ENCODE assay signal across 9 cellular contexts in genomic region chr15:58212909-58213526, GRCh38.
A peak's percentile ranks its signal among the peaks of the same experiment; 100 is the strongest.
DNase-seq lines count a peak whose midpoint lies in the region; ATAC-seq and TF ChIP-seq lines count a peak whose summit lies in the region.
"Had no signal": no experiment of that assay in that cellular context is flagged by ENCODE, and none has a peak within 500 bp of the region (broad histone marks: within the 10 kb centered on the region; RNA-seq: fewer than 3 reads in every experiment).

No MANE protein-coding gene starts in this region.

- H3K27me3 ChIP-seq in gastroesophageal sphincter: no peaks in the 10 kb centered on the region
- no peaks in the 10 kb centered on the region for H3K27me3 ChIP-seq in testis

- H3K4me1 Mint-ChIP-seq in HFFc6 (ENCODE audit: low read depth) (peaks cover 26% of the 10 kb centered on the region), T-cell (peaks cover 0 to 3% (median 2%) of the 10 kb centered on the region in 3 donors)
- H3K4me1 Mint-ChIP-seq in activated naive CD8-positive, alpha-beta T cell treated with anti-CD3 and anti-CD28 coated beads, Interleukin-2, amount 50 U/mL, for 24 hours: no peaks in the 10 kb centered on the region

- POLR2A ChIA-PET in T-cell (lab: Charles Lee): interaction anchor here in 1 of 2 donors (0.5 kb wide), 1 partner anchor 31 kb away, joined by 4 read pairs; no protein-coding TSS in a partner anchor

- DNase-seq in AML-193 (lab: John Stamatoyannopoulos, UW) (peak; percentile 28 to 46), HFFc6 (peak; percentile 48), SK-N-DZ (ENCODE audit: low spot score) (peak; percentile 35), testis (peak; percentile 28), T-cell (no peak)
- DNase-seq in activated naive CD8-positive, alpha-beta T cell treated with anti-CD3 and anti-CD28 coated beads, Interleukin-2, amount 50 U/mL, for 24 hours: no peak
- DNase-seq in activated CD4-positive, CD25-positive, alpha-beta regulatory T cell (lab: John Stamatoyannopoulos, UW): no peak

- H3K36me3 Mint-ChIP-seq in HFFc6 (ENCODE audit: low read depth) (no peaks in the 10 kb centered on the region), T-cell (no peaks in the 10 kb centered on the region)
- no peaks in the 10 kb centered on the region for H3K36me3 Mint-ChIP-seq in activated naive CD8-positive, alpha-beta T cell treated with anti-CD3 and anti-CD28 coated beads, Interleukin-2, amount 50 U/mL, for 24 hours (ENCODE audit: low read depth)

- no peaks in the 10 kb centered on the region; the same call in 1 of the 2 replicates for H3K27me3 Mint-ChIP-seq in HFFc6 (ENCODE audit: insufficient read depth)
- no peaks in the 10 kb centered on the region for H3K27me3 Mint-ChIP-seq in activated naive CD8-positive, alpha-beta T cell treated with anti-CD3 and anti-CD28 coated beads, Interleukin-2, amount 50 U/mL, for 24 hours
- no peaks in the 10 kb centered on the region for H3K27me3 Mint-ChIP-seq in T-cell

- H3K9me3 Mint-ChIP-seq in HFFc6 (no peaks in the 10 kb centered on the region), T-cell (no peaks in the 10 kb centered on the region)
- H3K9me3 Mint-ChIP-seq in activated naive CD8-positive, alpha-beta T cell treated with anti-CD3 and anti-CD28 coated beads, Interleukin-2, amount 50 U/mL, for 24 hours: no peaks in the 10 kb centered on the region
- H3K9me3 Mint-ChIP-seq: central memory CD8-positive, alpha-beta T cell had no signal

- no peak for TF ChIP-seq POLR2A in gastroesophageal sphincter (IDR thresholded peaks at IDR 0.05)
- TF ChIP-seq POLR2A in testis (IDR thresholded peaks at IDR 0.05): no peak

- H3K27ac Mint-ChIP-seq in HFFc6 (no peak overlapping the region), T-cell (no peak overlapping the region)
- H3K27ac Mint-ChIP-seq in activated naive CD8-positive, alpha-beta T cell treated with anti-CD3 and anti-CD28 coated beads, Interleukin-2, amount 50 U/mL, for 24 hours: no peak overlapping the region

- intact Hi-C loops in testis (cut with DNase I; ENCODE audit: low total_unique reads): no loop called here

- 76 to 95% methylated on average over 6 to 7 of the region's 7 CpGs for WGBS in gastroesophageal sphincter (ENCODE audit: low coverage in 1 of 2), 2 donors
- WGBS in testis, 2 donors: 66 to 68% methylated on average over 7 of the region's 7 CpGs

- no peak overlapping the region for H3K4me3 Mint-ChIP-seq in HFFc6
- H3K4me3 Mint-ChIP-seq in activated naive CD8-positive, alpha-beta T cell treated with anti-CD3 and anti-CD28 coated beads, Interleukin-2, amount 50 U/mL, for 24 hours: no peak overlapping the region
- no peak overlapping the region for H3K4me3 Mint-ChIP-seq in T-cell
- H3K4me3 Mint-ChIP-seq: central memory CD8-positive, alpha-beta T cell had no signal

- H3K9me3 ChIP-seq in gastroesophageal sphincter (no peaks in the 10 kb centered on the region), testis (no peaks in the 10 kb centered on the region)

- H3K4me1 ChIP-seq in gastroesophageal sphincter (no peaks in the 10 kb centered on the region), testis (no peaks in the 10 kb centered on the region)

- H3K36me3 ChIP-seq in gastroesophageal sphincter: no peaks in the 10 kb centered on the region
- H3K36me3 ChIP-seq in testis (ENCODE audit: low read depth, missing control alignments): no peaks in the 10 kb centered on the region

- peak; percentile 76 for TF ChIP-seq CTCF in HFFc6 (IDR thresholded peaks at IDR 0.05)
- peak; percentile 8 to 52 (median 28) for TF ChIP-seq CTCF in gastroesophageal sphincter (IDR thresholded peaks at IDR 0.05)
- peak; percentile 42 to 65 (median 49) for TF ChIP-seq CTCF in testis (IDR thresholded peaks at IDR 0.05)

- no peak overlapping the region for H3K27ac ChIP-seq in gastroesophageal sphincter
- H3K27ac ChIP-seq in testis: no peak overlapping the region

- no peak for TF ChIP-seq EP300 in gastroesophageal sphincter (IDR thresholded peaks at IDR 0.05)

- ATAC-seq in gastroesophageal sphincter (no peak), T-cell (replicated peaks in 1 of 4) (no peak)
- no peak for ATAC-seq in activated naive CD8-positive, alpha-beta T cell treated with anti-CD3 and anti-CD28 coated beads, Interleukin-2, amount 50 U/mL, for 24 hours

- CTCF ChIA-PET in T-cell (lab: Charles Lee): no interaction called here

- H3K4me3 ChIP-seq in gastroesophageal sphincter (no peak overlapping the region), testis (no peak overlapping the region)

Comparison
In these comparisons a context has a peak if more than half of its experiments do, and no peak if none do; other contexts are left out.
1. DNase-seq: peak in AML-193 (2 of 2), HFFc6 (single experiment), SK-N-DZ (single experiment) and testis (single experiment); none in activated naive CD8-positive, alpha-beta T cell treated with anti-CD3 and anti-CD28 coated beads, Interleukin-2, amount 50 U/mL, for 24 hours (single experiment), activated CD4-positive, CD25-positive, alpha-beta regulatory T cell (0 of 4) and T-cell (0 of 34).
2. Peak in every context shown above with its lines, with median percentiles within 50 percentile points of each other: CTCF ChIP-seq.